Comparison of ENCODE assay signal across 16 cellular contexts in the genomic region with DNA sequence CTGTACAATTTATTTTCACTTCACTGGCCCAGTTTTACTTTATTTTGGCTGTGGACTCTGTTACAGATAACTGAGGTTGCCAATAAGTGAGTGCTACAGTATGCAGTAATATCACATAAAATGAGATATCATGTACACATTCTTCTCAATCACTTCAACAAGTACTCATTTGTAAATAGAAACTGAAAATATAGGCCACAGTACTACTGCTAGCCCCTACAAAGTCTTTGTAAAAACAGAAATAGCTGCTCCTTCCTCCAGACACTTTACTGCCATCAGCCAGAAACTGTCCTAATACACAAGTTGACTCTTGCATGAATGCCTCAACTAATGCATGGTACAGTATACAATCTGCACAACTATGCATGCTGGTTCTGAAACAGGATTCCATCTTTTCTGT. TPM values are rescaled to one million over a fixed set of nuclear protein-coding genes. Genes with fewer than 3 reads are reported as not detected.
DNase-seq lines count a peak whose midpoint lies in the region; ATAC-seq and TF ChIP-seq lines count a peak whose summit lies in the region.
"Had no signal": no experiment of that assay in that cellular context is flagged by ENCODE, and none has a peak within 500 bp of the region (broad histone marks: within the 10 kb centered on the region; RNA-seq: fewer than 3 reads in every experiment).

No MANE protein-coding gene starts in this region.

- H3K4me1 ChIP-seq in right atrium auricular region, result peaks cover 0 to 12% of the 10 kb centered on the region in 2 donors
- no peaks in the 10 kb centered on the region for H3K4me1 ChIP-seq in colonic mucosa
- H3K4me1 ChIP-seq: adrenal gland had no signal

- no peak overlapping the region for H3K9ac ChIP-seq in colonic mucosa (ENCODE audit: low read depth in 2 of 2, low read length in 2 of 2)

- H3K27me3 Mint-ChIP-seq in T-cell, result no peaks in the 10 kb centered on the region
- H3K27me3 Mint-ChIP-seq: type B pancreatic cell had no signal

- no peak overlapping the region for H3K27ac Mint-ChIP-seq in T-cell
- H3K27ac Mint-ChIP-seq: nephron, type B pancreatic cell had no signal

- intact Hi-C loops in left ventricle myocardium superior (cut with micrococcal nuclease) (no loop called here), colonic mucosa (cut with DNase I) (no loop called here)

- peaks cover 24% of the 10 kb centered on the region for H3K36me3 Mint-ChIP-seq in T-cell

- TF ChIP-seq CTCF in right atrium auricular region (IDR thresholded peaks at IDR 0.05) (no peak), colonic mucosa (IDR thresholded peaks at IDR 0.05) (no peak)

- DNase-seq in left ventricle myocardium superior (no peak), right atrium auricular region (ENCODE audit: low spot score) (no peak), T-cell (no peak), colonic mucosa (no peak), epidermal melanocyte (ENCODE audit: insufficient read length, low spot score) (no peak), amniotic stem cell (lab: John Stamatoyannopoulos, UW) (no peak)
- DNase-seq: adrenal gland, DMS79, NCI-H2029 treated with DMSO at 0.1 percent for 48 hours, sigmoid colon, T-helper 1 cell had no signal

- H3K9me3 Mint-ChIP-seq in T-cell, result peaks cover 0 to 9% (median 4%) of the 10 kb centered on the region in 3 donors
- H3K9me3 Mint-ChIP-seq: nephron, type B pancreatic cell had no signal

- H3K27ac ChIP-seq in right atrium auricular region (no peak overlapping the region), colonic mucosa (no peak overlapping the region)
- H3K27ac ChIP-seq: adrenal gland, sigmoid colon had no signal

- no peaks in the 10 kb centered on the region for H3K27me3 ChIP-seq in right atrium auricular region
- H3K27me3 ChIP-seq in colonic mucosa, result no peaks in the 10 kb centered on the region
- H3K27me3 ChIP-seq: adrenal gland, sigmoid colon had no signal

- peak; percentile 71 for ATAC-seq in left ventricle myocardium superior
- ATAC-seq in GM21786 (IDR thresholded peaks at IDR 0.05; ENCODE audit: unreplicated experiment), result peak; percentile 57
- peak; percentile 52 for ATAC-seq in HG03460 (IDR thresholded peaks at IDR 0.05; ENCODE audit: unreplicated experiment)
- ATAC-seq in T-cell (replicated peaks in 1 of 4), result no peak
- ATAC-seq: K562 had no signal

- H3K36me3 ChIP-seq in right atrium auricular region (peaks cover 13% of the 10 kb centered on the region), colonic mucosa (no peaks in the 10 kb centered on the region)
- H3K36me3 ChIP-seq: adrenal gland had no signal

- no peak overlapping the region for H3K4me3 Mint-ChIP-seq in T-cell
- H3K4me3 Mint-ChIP-seq: nephron, type B pancreatic cell had no signal

- H3K4me3 ChIP-seq in right atrium auricular region, result no peak overlapping the region
- H3K4me3 ChIP-seq in colonic mucosa, result no peak overlapping the region
- H3K4me3 ChIP-seq: adrenal gland, K562, sigmoid colon had no signal

- POLR2A ChIA-PET in T-cell (lab: Charles Lee), result no interaction called here

- H3K9me3 ChIP-seq in right atrium auricular region (no peaks in the 10 kb centered on the region), colonic mucosa (no peaks in the 10 kb centered on the region)
- H3K9me3 ChIP-seq: sigmoid colon had no signal

- CTCF ChIA-PET in T-cell (lab: Charles Lee), result no interaction called here

- peaks cover 35 to 45% (median 42%) of the 10 kb centered on the region in 3 donors for H3K4me1 Mint-ChIP-seq in T-cell
- H3K4me1 Mint-ChIP-seq: nephron had no signal

RNA-seq across cellular contexts. Expression of a gene that starts 9.2 kb away (rescaled TPM):
- total RNA-seq in left ventricle myocardium superior (27.0 TPM), right atrium auricular region (10 to 100 TPM in 1 of 2 donors, 1 to 10 TPM in 1; 6.3 to 25.0 TPM), T-cell (10 to 100 TPM; 18.7 to 25.4 (median 19.9) TPM), colonic mucosa (10 to 100 TPM; 17.4 to 22.0 TPM)

Comparison
In these comparisons a context has a peak if more than half of its experiments do, and no peak if none do; other contexts are left out.
1. ATAC-seq: peak in left ventricle myocardium superior (single experiment), GM21786 (single experiment) and HG03460 (single experiment); none in T-cell (0 of 4).